ENCODE assay signal across 20 cellular contexts in the genomic region with DNA sequence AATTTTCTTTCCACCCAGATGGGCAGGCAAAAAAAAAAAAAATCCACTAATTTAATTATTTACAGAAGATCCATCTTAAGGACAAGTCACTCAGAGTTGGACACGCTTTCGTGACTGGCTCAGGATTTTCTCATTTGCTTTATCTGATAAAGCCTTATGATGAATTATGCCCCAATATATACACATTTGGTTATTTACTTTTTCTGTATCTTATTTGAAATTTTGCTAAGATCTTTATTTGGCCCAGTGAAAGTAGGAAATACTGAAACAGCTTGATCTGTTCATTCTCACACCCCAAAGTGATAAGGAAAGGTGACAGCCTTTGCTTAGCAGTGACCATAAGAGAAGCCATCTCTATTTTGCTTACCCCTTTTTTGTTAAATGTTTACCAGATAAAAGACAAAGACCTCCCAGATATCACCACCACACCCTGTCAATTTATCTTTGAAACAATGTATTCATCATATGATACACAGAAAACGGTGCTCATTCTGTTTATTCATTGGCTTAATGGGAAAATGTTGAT.
DNase-seq lines count a peak whose midpoint lies in the region; ATAC-seq and TF ChIP-seq lines count a peak whose summit lies in the region.
"Had no signal": no experiment of that assay in that cellular context is flagged by ENCODE, and none has a peak within 500 bp of the region (broad histone marks: within the 10 kb centered on the region; RNA-seq: fewer than 3 reads in every experiment).

No MANE protein-coding gene starts in this region.

- peak overlapping the region in 1 of 4 donors; percentile 21 for H3K4me3 Mint-ChIP-seq in CD4-positive, CD25-positive, alpha-beta regulatory T cell
- H3K4me3 Mint-ChIP-seq in endodermal cell: no peak overlapping the region
- no peak overlapping the region for H3K4me3 Mint-ChIP-seq in naive thymus-derived CD8-positive, alpha-beta T cell
- H3K4me3 Mint-ChIP-seq: CD14-positive monocyte had no signal

- H3K4me1 Mint-ChIP-seq in CD4-positive, CD25-positive, alpha-beta regulatory T cell: peaks cover 26 to 47% (median 29%) of the 10 kb centered on the region in 4 donors
- peaks cover 29% of the 10 kb centered on the region for H3K4me1 Mint-ChIP-seq in endodermal cell
- H3K4me1 Mint-ChIP-seq in naive thymus-derived CD8-positive, alpha-beta T cell: peaks cover 12 to 34% (median 32%) of the 10 kb centered on the region in 4 donors
- H3K4me1 Mint-ChIP-seq: CD14-positive monocyte had no signal

- ATAC-seq in CD4-positive, CD25-positive, alpha-beta regulatory T cell (ENCODE audit: low read depth in 2 of 2): no peak
- ATAC-seq in naive thymus-derived CD8-positive, alpha-beta T cell: no peak
- ATAC-seq in HG02610 (IDR thresholded peaks at IDR 0.05; ENCODE audit: unreplicated experiment): no peak
- ATAC-seq in HG03521 (IDR thresholded peaks at IDR 0.05; ENCODE audit: unreplicated experiment): no peak
- no peak for ATAC-seq in HG03097 (IDR thresholded peaks at IDR 0.05; ENCODE audit: low FRiP score, unreplicated experiment)
- ATAC-seq: HCT116 had no signal

- no peak overlapping the region for H3K9ac ChIP-seq in endodermal cell (ENCODE audit: extremely low read depth, low read length, poor library complexity, severe bottlenecking)
- H3K9ac ChIP-seq: GM23248 had no signal

- POLR2A ChIA-PET in naive thymus-derived CD8-positive, alpha-beta T cell (lab: Charles Lee): no interaction called here

- H3K36me3 ChIP-seq in CD4-positive, CD25-positive, alpha-beta regulatory T cell (ENCODE audit: control insufficient read depth, insufficient read depth, low read length): no peaks in the 10 kb centered on the region
- H3K36me3 ChIP-seq in SJCRH30 (no peaks in the 10 kb centered on the region; the same call in 1 of the 2 replicates), endodermal cell (ENCODE audit: control insufficient read depth, insufficient read depth, low read length) (no peaks in the 10 kb centered on the region)

- no peak overlapping the region for H3K27ac ChIP-seq in CD4-positive, CD25-positive, alpha-beta regulatory T cell (ENCODE audit: insufficient read depth, low read length, poor library complexity, severe bottlenecking)
- H3K27ac ChIP-seq in SJCRH30 (peak overlapping the region; percentile 25; the same call in 1 of the 2 replicates), endodermal cell (ENCODE audit: low read depth, low read length) (no peak overlapping the region), substantia nigra (ENCODE audit: low read depth, low read length, poor library complexity, severe bottlenecking) (no peak overlapping the region)
- H3K27ac ChIP-seq: GM23248 had no signal

- no peak overlapping the region for H3K4me3 ChIP-seq in CD4-positive, CD25-positive, alpha-beta regulatory T cell (ENCODE audit: low read depth, low read length)
- no peak overlapping the region for H3K4me3 ChIP-seq in SJCRH30
- no peak overlapping the region for H3K4me3 ChIP-seq in endodermal cell (ENCODE audit: low read length)
- H3K4me3 ChIP-seq: GM23248 had no signal

- H3K36me3 Mint-ChIP-seq in CD4-positive, CD25-positive, alpha-beta regulatory T cell: peaks cover 3% of the 10 kb centered on the region
- H3K36me3 Mint-ChIP-seq in endodermal cell (ENCODE audit: low read depth): no peaks in the 10 kb centered on the region
- no peaks in the 10 kb centered on the region for H3K36me3 Mint-ChIP-seq in naive thymus-derived CD8-positive, alpha-beta T cell
- H3K36me3 Mint-ChIP-seq: CD14-positive monocyte had no signal

- H3K4me1 ChIP-seq in CD4-positive, CD25-positive, alpha-beta regulatory T cell (ENCODE audit: control insufficient read depth, insufficient read depth, low read length, poor library complexity, severe bottlenecking): peaks cover 39% of the 10 kb centered on the region
- H3K4me1 ChIP-seq in SJCRH30 (peaks cover 35% of the 10 kb centered on the region), endodermal cell (ENCODE audit: control insufficient read depth, insufficient read depth, low read length) (peaks cover 4% of the 10 kb centered on the region)

- no peak for TF ChIP-seq CTCF in endodermal cell (conservative IDR thresholded peaks at IDR 0.05)

- peak overlapping the region; percentile 18 to 89 (median 47) for H3K27ac Mint-ChIP-seq in CD4-positive, CD25-positive, alpha-beta regulatory T cell
- H3K27ac Mint-ChIP-seq in endodermal cell: peak overlapping the region; percentile 49
- peak overlapping the region in 6 of 10 donors; percentile 1 to 64 (median 46) for H3K27ac Mint-ChIP-seq in naive thymus-derived CD8-positive, alpha-beta T cell
- H3K27ac Mint-ChIP-seq: CD14-positive monocyte had no signal

- H3K9me3 Mint-ChIP-seq in CD4-positive, CD25-positive, alpha-beta regulatory T cell: peaks cover 0 to 5% (median 0%) of the 10 kb centered on the region in 7 donors
- H3K9me3 Mint-ChIP-seq in endodermal cell: no peaks in the 10 kb centered on the region
- peaks cover 0 to 4% (median 2%) of the 10 kb centered on the region in 9 donors for H3K9me3 Mint-ChIP-seq in naive thymus-derived CD8-positive, alpha-beta T cell

- no peak for DNase-seq in CD4-positive, CD25-positive, alpha-beta regulatory T cell
- DNase-seq in SJCRH30 (no peak), endodermal cell (no peak), substantia nigra (lab: John Stamatoyannopoulos, UW) (no peak)
- no peak for DNase-seq in naive thymus-derived CD8-positive, alpha-beta T cell
- DNase-seq: AML-193, Caco-2, EL, GM23248, KBM-7, MV-4-11, NCI-H1417, NCI-H2029, NCI-H2171 treated with DMSO at 0.1 percent for 48 hours, NCI-H774 had no signal

- 59% methylated on average over 3 of the region's 3 CpGs; no CpG with 5 or more reads in 1 of the 2 experiments for WGBS in endodermal cell (ENCODE audit: insufficient coverage in 1 of 2, insufficient read length in 1 of 2), 2 experiments

- no peaks in the 10 kb centered on the region for H3K27me3 ChIP-seq in CD4-positive, CD25-positive, alpha-beta regulatory T cell (ENCODE audit: control insufficient read depth, insufficient read depth, low read length)
- H3K27me3 ChIP-seq in SJCRH30: no peaks in the 10 kb centered on the region
- no peaks in the 10 kb centered on the region for H3K27me3 ChIP-seq in endodermal cell (ENCODE audit: control insufficient read depth, insufficient read depth, low read length, poor library complexity, severe bottlenecking)

- H3K27me3 Mint-ChIP-seq in CD4-positive, CD25-positive, alpha-beta regulatory T cell: peaks cover 4% of the 10 kb centered on the region
- no peaks in the 10 kb centered on the region for H3K27me3 Mint-ChIP-seq in endodermal cell (ENCODE audit: insufficient read depth)
- H3K27me3 Mint-ChIP-seq in naive thymus-derived CD8-positive, alpha-beta T cell: no peaks in the 10 kb centered on the region

- H3K9me3 ChIP-seq in CD4-positive, CD25-positive, alpha-beta regulatory T cell (ENCODE audit: control insufficient read depth in 2 of 2, low read length in 2 of 2): no peaks in the 10 kb centered on the region
- H3K9me3 ChIP-seq in SJCRH30 (replicated peaks) (no peaks in the 10 kb centered on the region; the same call in 1 of the 2 replicates), endodermal cell (ENCODE audit: control insufficient read depth, low read length) (no peaks in the 10 kb centered on the region)
- H3K9me3 ChIP-seq: Caco-2 had no signal
